8 cellular contexts compared by ENCODE assay signal in genomic region chr4:152678841-152679240, GRCh38. TPM values are rescaled to one million over a fixed set of nuclear protein-coding genes. Genes with fewer than 3 reads are reported as not detected.
DNase-seq lines count a peak whose midpoint lies in the region; ATAC-seq and TF ChIP-seq lines count a peak whose summit lies in the region.

No MANE protein-coding gene starts in this region.

- H3K4me1 ChIP-seq in BLaER1 treated with 17β-estradiol and CSF1 and Interleukin-3, amounts not matched to agents 10 nM and 100 nM = peaks cover 11 to 29% (median 20%) of the 10 kb centered on the region in 10 experiments
- H3K4me1 ChIP-seq in iPS-15b (ENCODE audit: control insufficient read depth, insufficient read depth, low read length) = peaks cover 11% of the 10 kb centered on the region

- H3K27ac Mint-ChIP-seq in T-helper 2 cell treated with Interferon-gamma antibody and Interleukin-4, amounts not matched to agents 5 μg/mL and 100 μg/mL, for 36 hours = peak overlapping the region; percentile 92

- TF ChIP-seq POLR2A in GM19099 (IDR thresholded peaks at IDR 0.05; ENCODE audit: extremely low read depth, insufficient read length, low read depth) = peak; percentile 28

- no peak overlapping the region for H3K27ac ChIP-seq in BLaER1 treated with 17β-estradiol and CSF1 and Interleukin-3, amounts not matched to agents 10 nM and 100 nM

- H3K27me3 ChIP-seq in BLaER1 treated with 17β-estradiol and CSF1 and Interleukin-3, amounts not matched to agents 10 nM and 100 nM = peaks cover 0 to 21% (median 4%) of the 10 kb centered on the region in 11 experiments; a peak in 10 of 22 replicates
- H3K27me3 ChIP-seq in iPS-15b (ENCODE audit: control insufficient read depth, insufficient read depth, low read length) = peaks cover 4% of the 10 kb centered on the region

- ATAC-seq in HG03354 (IDR thresholded peaks at IDR 0.05; ENCODE audit: poor library complexity, severe bottlenecking, unreplicated experiment) (no peak), GM21619 (IDR thresholded peaks at IDR 0.05; ENCODE audit: unreplicated experiment) (no peak), HG03571 (IDR thresholded peaks at IDR 0.05; ENCODE audit: unreplicated experiment) (no peak)

- peak overlapping the region in 8 of 10 experiments; percentile 55 to 73 (median 64); a peak in 13 of 20 replicates for H3K4me3 ChIP-seq in BLaER1 treated with 17β-estradiol and CSF1 and Interleukin-3, amounts not matched to agents 10 nM and 100 nM
- H3K4me3 ChIP-seq in iPS-15b (ENCODE audit: low read depth, low read length) = peak overlapping the region; percentile 67

- H3K27me3 Mint-ChIP-seq in T-helper 2 cell treated with Interferon-gamma antibody and Interleukin-4, amounts not matched to agents 5 μg/mL and 100 μg/mL, for 36 hours (ENCODE audit: low read depth) = no peaks in the 10 kb centered on the region

- peaks cover 3% of the 10 kb centered on the region for H3K36me3 Mint-ChIP-seq in T-helper 2 cell treated with Interferon-gamma antibody and Interleukin-4, amounts not matched to agents 5 μg/mL and 100 μg/mL, for 36 hours (ENCODE audit: low read depth)

- H3K4me1 Mint-ChIP-seq in T-helper 2 cell treated with Interferon-gamma antibody and Interleukin-4, amounts not matched to agents 5 μg/mL and 100 μg/mL, for 36 hours (ENCODE audit: low read depth) = peaks cover 49% of the 10 kb centered on the region

- H3K9me3 ChIP-seq in BLaER1 treated with 17β-estradiol and CSF1 and Interleukin-3, amounts not matched to agents 10 nM and 100 nM (replicated peaks in 1 of 11) = no peaks in the 10 kb centered on the region
- H3K9me3 ChIP-seq in iPS-15b (ENCODE audit: control insufficient read depth, insufficient read depth, low read length) = no peaks in the 10 kb centered on the region

- peak overlapping the region in 2 of 11 experiments; percentile 76 to 82; a peak in 4 of 22 replicates for H3K9ac ChIP-seq in BLaER1 treated with 17β-estradiol and CSF1 and Interleukin-3, amounts not matched to agents 10 nM and 100 nM
- H3K9ac ChIP-seq in iPS-15b (ENCODE audit: low read depth, low read length) = no peak overlapping the region

- peak overlapping the region; percentile 84 to 97 (median 92) for H3K4me2 ChIP-seq in BLaER1 treated with 17β-estradiol and CSF1 and Interleukin-3, amounts not matched to agents 10 nM and 100 nM

- DNase-seq in T-helper 2 cell treated with Interferon-gamma antibody and Interleukin-4, amounts not matched to agents 5 μg/mL and 100 μg/mL, for 36 hours (ENCODE audit: low spot score) = no peak
- no peak for DNase-seq in HT-29 (ENCODE audit: low spot score)

- H3K9me3 Mint-ChIP-seq in T-helper 2 cell treated with Interferon-gamma antibody and Interleukin-4, amounts not matched to agents 5 μg/mL and 100 μg/mL, for 36 hours = no peaks in the 10 kb centered on the region

- no peaks in the 10 kb centered on the region for H3K36me3 ChIP-seq in BLaER1 treated with 17β-estradiol and CSF1 and Interleukin-3, amounts not matched to agents 10 nM and 100 nM
- H3K36me3 ChIP-seq in iPS-15b (ENCODE audit: control insufficient read depth, insufficient read depth, low read length) = no peaks in the 10 kb centered on the region

- peak overlapping the region; percentile 95 for H3K4me3 Mint-ChIP-seq in T-helper 2 cell treated with Interferon-gamma antibody and Interleukin-4, amounts not matched to agents 5 μg/mL and 100 μg/mL, for 36 hours

- H4K20me1 ChIP-seq in BLaER1 treated with 17β-estradiol and CSF1 and Interleukin-3, amounts not matched to agents 10 nM and 100 nM = no peaks in the 10 kb centered on the region

RNA-seq across cellular contexts. Expression of gene TMEM154, which starts 1.0 kb away (rescaled TPM):
- total RNA-seq in HT-29 (2014; rRNA removed; shearing (Covaris generic)) = 0.05 and 0.56 TPM in 2 replicates
